8 cellular contexts compared by ENCODE assay signal in genomic region chr11:66069715-66070603, GRCh38. TPM values are rescaled to one million over a fixed set of nuclear protein-coding genes. Genes with fewer than 3 reads are reported as not detected.
DNase-seq lines count a peak whose midpoint lies in the region; ATAC-seq and TF ChIP-seq lines count a peak whose summit lies in the region.

Gene PACS1 (plus strand): TSS chr11:66070272. CDS start chr11:66070487, 215 bp downstream.

- H3K36me3 ChIP-seq in A673 (ENCODE audit: insufficient read depth, low read length, poor library complexity, severe bottlenecking) (peaks cover 48% of the 10 kb centered on the region), SJCRH30 (peaks cover 50% of the 10 kb centered on the region), subcutaneous abdominal adipose tissue (ENCODE audit: control insufficient read depth in 5 of 5, insufficient read depth in 5 of 5, low read length in 5 of 5) (peaks cover 18 to 48% (median 36%) of the 10 kb centered on the region in 5 donors)

- H3K9me3 Mint-ChIP-seq in neural crest cell = no peaks in the 10 kb centered on the region

- H3K4me1 Mint-ChIP-seq in neural crest cell = peaks cover 27% of the 10 kb centered on the region

- DNase-seq in A673 (ENCODE audit: low spot score) (peak; percentile 86), SJCRH30 (peak; percentile 72 to 73), foreskin keratinocyte (no peak), neural crest cell (ENCODE audit: low read depth, low spot score) (peak; percentile 53)
- peak; percentile 33 to 73 (median 49) for DNase-seq in activated naive CD4-positive, alpha-beta T cell (lab: John Stamatoyannopoulos, UW)

- H3K9ac ChIP-seq in subcutaneous abdominal adipose tissue (ENCODE audit: low read length in 5 of 5) = peak within 1 kb of the TSS; percentile 79 to 95 (median 84)

- H3K4me3 ChIP-seq in A673 (ENCODE audit: low read depth, low read length, poor library complexity, severe bottlenecking) (peak within 1 kb of the TSS; percentile 84), SJCRH30 (peak within 1 kb of the TSS; percentile 89), subcutaneous abdominal adipose tissue (ENCODE audit: low read depth in 1 of 5, low read length in 5 of 5) (peak within 1 kb of the TSS; percentile 71 to 77 (median 73))

- H3K27ac ChIP-seq in A673 (ENCODE audit: low read depth, low read length, poor library complexity, severe bottlenecking) = peak within 1 kb of the TSS; percentile 87
- H3K27ac ChIP-seq in SJCRH30 = peak within 1 kb of the TSS; percentile 59
- H3K27ac ChIP-seq in foreskin keratinocyte = peak within 1 kb of the TSS; percentile 54
- peak within 1 kb of the TSS; percentile 99 for H3K27ac ChIP-seq in subcutaneous abdominal adipose tissue (ENCODE audit: low read depth, low read length)

- H3K4me1 ChIP-seq in A673 (ENCODE audit: insufficient read depth, low read length, poor library complexity, severe bottlenecking) (peaks cover 34% of the 10 kb centered on the region), SJCRH30 (peaks cover 19% of the 10 kb centered on the region), foreskin keratinocyte (peaks cover 5% of the 10 kb centered on the region), subcutaneous abdominal adipose tissue (ENCODE audit: control insufficient read depth in 5 of 5, insufficient read depth in 5 of 5, low read length in 5 of 5) (peaks cover 6 to 54% (median 36%) of the 10 kb centered on the region in 5 donors)

- TF ChIP-seq CTCF in A673 (conservative IDR thresholded peaks at IDR 0.05; ENCODE audit: low read depth, low read length) (no peak), foreskin keratinocyte (conservative IDR thresholded peaks at IDR 0.05) (no peak), neural crest cell (conservative IDR thresholded peaks at IDR 0.05) (no peak)

- H3K27ac Mint-ChIP-seq in neural crest cell (ENCODE audit: unreplicated experiment) = peak within 1 kb of the TSS; percentile 78

- no peaks in the 10 kb centered on the region for H3K27me3 ChIP-seq in A673 (replicated peaks; ENCODE audit: insufficient read depth, low read depth, low read length, poor library complexity)
- H3K27me3 ChIP-seq in SJCRH30 = no peaks in the 10 kb centered on the region
- no peaks in the 10 kb centered on the region for H3K27me3 ChIP-seq in foreskin keratinocyte
- H3K27me3 ChIP-seq in subcutaneous abdominal adipose tissue (ENCODE audit: control insufficient read depth in 5 of 5, insufficient read depth in 4 of 5, low read length in 5 of 5) = no peaks in the 10 kb centered on the region

- BruUV-seq in A673 (replicated peaks; lab: Mats Ljungman, UMichigan) = no TSS peak

- no peaks in the 10 kb centered on the region for H3K9me3 ChIP-seq in A673 (ENCODE audit: low read depth, low read length, poor library complexity, severe bottlenecking)
- no peaks in the 10 kb centered on the region for H3K9me3 ChIP-seq in SJCRH30 (replicated peaks)
- no peaks in the 10 kb centered on the region for H3K9me3 ChIP-seq in subcutaneous abdominal adipose tissue (ENCODE audit: control insufficient read depth in 5 of 5, low read length in 5 of 5)

- H3K36me3 Mint-ChIP-seq in neural crest cell (ENCODE audit: low read depth) = peaks cover 31% of the 10 kb centered on the region

- peaks cover 6% of the 10 kb centered on the region for H3K27me3 Mint-ChIP-seq in neural crest cell (ENCODE audit: low read depth)

- POLR2A ChIA-PET in A673 (lab: Charles Lee; ENCODE audit: low non-redundant PET) = no interaction called here

- CTCF ChIA-PET in A673 (lab: Charles Lee) = interaction anchor here (1.0 kb wide), 1 partner anchor 18 kb away, joined by 3 read pairs; the partner anchor contains the start of gene SF3B2

- intact Hi-C loops in A673 (cut with micrococcal nuclease; ENCODE audit: unreplicated experiment) = loop anchor here (2.0 to 5.0 kb wide), 2 partner anchors 47 to 65 kb away; no protein-coding TSS in a partner anchor

- peak within 1 kb of the TSS; percentile 98 for H3K4me3 Mint-ChIP-seq in neural crest cell

- ATAC-seq in GM18520 (IDR thresholded peaks at IDR 0.05; ENCODE audit: unreplicated experiment) (peak; percentile 34), HG03354 (IDR thresholded peaks at IDR 0.05; ENCODE audit: poor library complexity, severe bottlenecking, unreplicated experiment) (peak; percentile 59), foreskin keratinocyte (peak; percentile 55)

RNA-seq across cellular contexts. Expression of gene PACS1, which starts in this region (rescaled TPM):
- total RNA-seq in A673 (2021) (75.7 and 79.1 TPM in 2 replicates), foreskin keratinocyte (23.6 and 28.1 TPM in 2 replicates), neural crest cell (47.9 and 54.3 TPM in 2 replicates)
- total RNA-seq in SJCRH30 (2014; rRNA removed; shearing (Covaris generic)) = 11.8 and 12.5 TPM in 2 replicates
- 21.4 and 22.4 TPM in 2 replicates for polyA plus RNA-seq in foreskin keratinocyte

Comparison
In these comparisons a context has a peak if more than half of its experiments do, and no peak if none do; other contexts are left out.
1. DNase-seq: peak in A673 (single experiment), SJCRH30 (2 of 2), activated naive CD4-positive, alpha-beta T cell (4 of 4) and neural crest cell (single experiment); none in foreskin keratinocyte (0 of 2).
2. Peak in every context shown above with its lines, with median percentiles within 50 percentile points of each other: H3K27ac ChIP-seq, H3K4me3 ChIP-seq and ATAC-seq.